Comparison of ENCODE assay signal across 2 cellular contexts in the genomic region with DNA sequence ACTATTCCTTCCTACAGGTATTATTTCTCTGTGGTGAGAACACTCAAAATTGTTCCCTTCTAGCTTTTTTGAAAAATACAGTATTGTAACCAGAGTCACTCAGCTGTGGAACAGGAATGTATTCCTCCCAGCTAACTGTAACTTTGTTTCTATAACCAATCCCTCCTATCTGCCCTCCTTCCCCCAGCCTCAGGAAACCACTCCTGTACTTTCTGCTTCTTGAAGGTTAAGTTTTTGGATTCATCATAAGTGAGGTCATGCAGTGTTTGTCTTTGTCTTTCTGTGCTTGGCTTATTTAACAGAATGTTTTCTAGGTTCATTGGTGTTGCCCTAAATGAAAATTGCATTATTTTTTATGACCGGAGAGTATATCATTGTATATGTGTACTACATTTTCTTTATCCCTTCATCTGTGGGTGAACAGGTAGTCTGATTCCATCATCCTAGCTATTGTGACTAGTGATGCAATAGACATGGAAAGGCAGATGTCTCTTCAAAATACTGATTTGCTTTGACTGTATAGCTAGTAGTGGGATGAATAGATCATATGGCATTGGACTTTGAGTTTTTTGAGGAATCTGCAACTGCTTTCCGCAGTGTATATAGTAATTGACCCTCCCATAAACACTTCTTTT.
TF ChIP-seq lines count a peak whose summit lies in the region.

No MANE protein-coding gene starts in this region.

TF ChIP-seq in IMR-90, 13 proteins besides CTCF, POLR2A, EP300 and RAD21:
- TF ChIP-seq CEBPB (IDR thresholded peaks at IDR 0.05; ENCODE audit: low read depth, low read length) (peak; percentile 85), MAZ (IDR thresholded peaks at IDR 0.05; ENCODE audit: borderline replicate concordance, low read depth, low read length) (no peak)

TF ChIP-seq in GM12878, 131 proteins besides CTCF, POLR2A, EP300 and RAD21:
- TF ChIP-seq TBL1XR1 (IDR thresholded peaks at IDR 0.05; ENCODE audit: low read depth, low read length) (no peak), BMI1 (IDR thresholded peaks at IDR 0.05; ENCODE audit: borderline replicate concordance) (no peak), NR2F1 (conservative IDR thresholded peaks at IDR 0.05) (no peak), JUNB (IDR thresholded peaks at IDR 0.05) (no peak), CBFB (IDR thresholded peaks at IDR 0.05; ENCODE audit: low read depth) (no peak), SUZ12 (IDR thresholded peaks at IDR 0.05; ENCODE audit: unreplicated experiment) (no peak), ETV6 (conservative IDR thresholded peaks at IDR 0.05 in 1 of 2, IDR thresholded peaks at IDR 0.05 in 1 of 2; ENCODE audit: borderline replicate concordance in 1 of 2, low read depth in 1 of 2) (no peak), POLR2AphosphoS2 (IDR thresholded peaks at IDR 0.05; ENCODE audit: low read depth, low read length) (no peak), SMARCA5 (IDR thresholded peaks at IDR 0.05) (no peak), MTA2 (IDR thresholded peaks at IDR 0.05; ENCODE audit: low read depth) (no peak), SMAD1 (IDR thresholded peaks at IDR 0.05; ENCODE audit: low read depth, partially characterized antibody) (no peak)
- TF ChIP-seq, protein P1, sequence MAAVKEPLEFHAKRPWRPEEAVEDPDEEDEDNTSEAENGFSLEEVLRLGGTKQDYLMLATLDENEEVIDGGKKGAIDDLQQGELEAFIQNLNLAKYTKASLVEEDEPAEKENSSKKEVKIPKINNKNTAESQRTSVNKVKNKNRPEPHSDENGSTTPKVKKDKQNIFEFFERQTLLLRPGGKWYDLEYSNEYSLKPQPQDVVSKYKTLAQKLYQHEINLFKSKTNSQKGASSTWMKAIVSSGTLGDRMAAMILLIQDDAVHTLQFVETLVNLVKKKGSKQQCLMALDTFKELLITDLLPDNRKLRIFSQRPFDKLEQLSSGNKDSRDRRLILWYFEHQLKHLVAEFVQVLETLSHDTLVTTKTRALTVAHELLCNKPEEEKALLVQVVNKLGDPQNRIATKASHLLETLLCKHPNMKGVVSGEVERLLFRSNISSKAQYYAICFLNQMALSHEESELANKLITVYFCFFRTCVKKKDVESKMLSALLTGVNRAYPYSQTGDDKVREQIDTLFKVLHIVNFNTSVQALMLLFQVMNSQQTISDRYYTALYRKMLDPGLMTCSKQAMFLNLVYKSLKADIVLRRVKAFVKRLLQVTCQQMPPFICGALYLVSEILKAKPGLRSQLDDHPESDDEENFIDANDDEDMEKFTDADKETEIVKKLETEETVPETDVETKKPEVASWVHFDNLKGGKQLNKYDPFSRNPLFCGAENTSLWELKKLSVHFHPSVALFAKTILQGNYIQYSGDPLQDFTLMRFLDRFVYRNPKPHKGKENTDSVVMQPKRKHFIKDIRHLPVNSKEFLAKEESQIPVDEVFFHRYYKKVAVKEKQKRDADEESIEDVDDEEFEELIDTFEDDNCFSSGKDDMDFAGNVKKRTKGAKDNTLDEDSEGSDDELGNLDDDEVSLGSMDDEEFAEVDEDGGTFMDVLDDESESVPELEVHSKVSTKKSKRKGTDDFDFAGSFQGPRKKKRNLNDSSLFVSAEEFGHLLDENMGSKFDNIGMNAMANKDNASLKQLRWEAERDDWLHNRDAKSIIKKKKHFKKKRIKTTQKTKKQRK (IDR thresholded peaks at IDR 0.05; ENCODE audit: low read depth, low read length) = no peak
- TF ChIP-seq, protein P2, sequence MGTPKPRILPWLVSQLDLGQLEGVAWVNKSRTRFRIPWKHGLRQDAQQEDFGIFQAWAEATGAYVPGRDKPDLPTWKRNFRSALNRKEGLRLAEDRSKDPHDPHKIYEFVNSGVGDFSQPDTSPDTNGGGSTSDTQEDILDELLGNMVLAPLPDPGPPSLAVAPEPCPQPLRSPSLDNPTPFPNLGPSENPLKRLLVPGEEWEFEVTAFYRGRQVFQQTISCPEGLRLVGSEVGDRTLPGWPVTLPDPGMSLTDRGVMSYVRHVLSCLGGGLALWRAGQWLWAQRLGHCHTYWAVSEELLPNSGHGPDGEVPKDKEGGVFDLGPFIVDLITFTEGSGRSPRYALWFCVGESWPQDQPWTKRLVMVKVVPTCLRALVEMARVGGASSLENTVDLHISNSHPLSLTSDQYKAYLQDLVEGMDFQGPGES (IDR thresholded peaks at IDR 0.05) = no peak
- TF ChIP-seq, protein P3, sequence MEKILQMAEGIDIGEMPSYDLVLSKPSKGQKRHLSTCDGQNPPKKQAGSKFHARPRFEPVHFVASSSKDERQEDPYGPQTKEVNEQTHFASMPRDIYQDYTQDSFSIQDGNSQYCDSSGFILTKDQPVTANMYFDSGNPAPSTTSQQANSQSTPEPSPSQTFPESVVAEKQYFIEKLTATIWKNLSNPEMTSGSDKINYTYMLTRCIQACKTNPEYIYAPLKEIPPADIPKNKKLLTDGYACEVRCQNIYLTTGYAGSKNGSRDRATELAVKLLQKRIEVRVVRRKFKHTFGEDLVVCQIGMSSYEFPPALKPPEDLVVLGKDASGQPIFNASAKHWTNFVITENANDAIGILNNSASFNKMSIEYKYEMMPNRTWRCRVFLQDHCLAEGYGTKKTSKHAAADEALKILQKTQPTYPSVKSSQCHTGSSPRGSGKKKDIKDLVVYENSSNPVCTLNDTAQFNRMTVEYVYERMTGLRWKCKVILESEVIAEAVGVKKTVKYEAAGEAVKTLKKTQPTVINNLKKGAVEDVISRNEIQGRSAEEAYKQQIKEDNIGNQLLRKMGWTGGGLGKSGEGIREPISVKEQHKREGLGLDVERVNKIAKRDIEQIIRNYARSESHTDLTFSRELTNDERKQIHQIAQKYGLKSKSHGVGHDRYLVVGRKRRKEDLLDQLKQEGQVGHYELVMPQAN (conservative IDR thresholded peaks at IDR 0.05) = no peak
- TF ChIP-seq, protein P4, sequence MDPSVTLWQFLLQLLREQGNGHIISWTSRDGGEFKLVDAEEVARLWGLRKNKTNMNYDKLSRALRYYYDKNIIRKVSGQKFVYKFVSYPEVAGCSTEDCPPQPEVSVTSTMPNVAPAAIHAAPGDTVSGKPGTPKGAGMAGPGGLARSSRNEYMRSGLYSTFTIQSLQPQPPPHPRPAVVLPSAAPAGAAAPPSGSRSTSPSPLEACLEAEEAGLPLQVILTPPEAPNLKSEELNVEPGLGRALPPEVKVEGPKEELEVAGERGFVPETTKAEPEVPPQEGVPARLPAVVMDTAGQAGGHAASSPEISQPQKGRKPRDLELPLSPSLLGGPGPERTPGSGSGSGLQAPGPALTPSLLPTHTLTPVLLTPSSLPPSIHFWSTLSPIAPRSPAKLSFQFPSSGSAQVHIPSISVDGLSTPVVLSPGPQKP (IDR thresholded peaks at IDR 0.05; ENCODE audit: low read depth, low read length) = no peak
- TF ChIP-seq, protein P5, sequence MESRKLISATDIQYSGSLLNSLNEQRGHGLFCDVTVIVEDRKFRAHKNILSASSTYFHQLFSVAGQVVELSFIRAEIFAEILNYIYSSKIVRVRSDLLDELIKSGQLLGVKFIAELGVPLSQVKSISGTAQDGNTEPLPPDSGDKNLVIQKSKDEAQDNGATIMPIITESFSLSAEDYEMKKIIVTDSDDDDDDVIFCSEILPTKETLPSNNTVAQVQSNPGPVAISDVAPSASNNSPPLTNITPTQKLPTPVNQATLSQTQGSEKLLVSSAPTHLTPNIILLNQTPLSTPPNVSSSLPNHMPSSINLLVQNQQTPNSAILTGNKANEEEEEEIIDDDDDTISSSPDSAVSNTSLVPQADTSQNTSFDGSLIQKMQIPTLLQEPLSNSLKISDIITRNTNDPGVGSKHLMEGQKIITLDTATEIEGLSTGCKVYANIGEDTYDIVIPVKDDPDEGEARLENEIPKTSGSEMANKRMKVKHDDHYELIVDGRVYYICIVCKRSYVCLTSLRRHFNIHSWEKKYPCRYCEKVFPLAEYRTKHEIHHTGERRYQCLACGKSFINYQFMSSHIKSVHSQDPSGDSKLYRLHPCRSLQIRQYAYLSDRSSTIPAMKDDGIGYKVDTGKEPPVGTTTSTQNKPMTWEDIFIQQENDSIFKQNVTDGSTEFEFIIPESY (IDR thresholded peaks at IDR 0.05) = no peak
